ENCODE assay signal across 8 cellular contexts in genomic region chr5:89343666-89344065, GRCh38.
DNase-seq lines count a peak whose midpoint lies in the region; ATAC-seq, FAIRE-seq and TF ChIP-seq lines count a peak whose summit lies in the region.

No MANE protein-coding gene starts in this region.

- H3K9me3 Mint-ChIP-seq in IgD-negative memory B cell, result peaks cover 0 to 2% (median 0%) of the 10 kb centered on the region in 3 donors

- no peak for FAIRE-seq in urothelium cell line (lab: Jason Lieb, UNC)

- in situ Hi-C loops in brain microvascular endothelial cell (cut with HindIII; ENCODE audit: low pct_ligation_motif_present, low sequenced_read_pairs), result no loop called here

- peak overlapping the region in 2 of 3 donors; percentile 8 to 25 for H3K27ac Mint-ChIP-seq in IgD-negative memory B cell

- H3K4me3 ChIP-seq in brain microvascular endothelial cell (ENCODE audit: low read depth, low read length), result no peak overlapping the region

- no peak overlapping the region for H3K27ac ChIP-seq in brain microvascular endothelial cell

- no peaks in the 10 kb centered on the region for H3K27me3 Mint-ChIP-seq in IgD-negative memory B cell

- ATAC-seq in GM18498 (IDR thresholded peaks at IDR 0.05; ENCODE audit: unreplicated experiment), result peak; percentile 89
- ATAC-seq in GM21526 (IDR thresholded peaks at IDR 0.05; ENCODE audit: low FRiP score, unreplicated experiment), result peak; percentile 86

- TF ChIP-seq CTCF in brain microvascular endothelial cell (IDR thresholded peaks at IDR 0.05; ENCODE audit: low read depth, low read length, missing control alignments), result no peak

- H3K36me3 ChIP-seq in brain microvascular endothelial cell (replicated peaks), result no peaks in the 10 kb centered on the region

- H3K36me3 Mint-ChIP-seq in IgD-negative memory B cell, result no peaks in the 10 kb centered on the region

- H3K4me3 Mint-ChIP-seq in IgD-negative memory B cell, result peak overlapping the region in 3 of 4 donors; percentile 4 to 78 (median 19)

- DNase-seq in brain microvascular endothelial cell (peak; percentile 23), 8988T (no peak), mucosa of gallbladder (ENCODE audit: low spot score) (no peak), urothelium cell line (ENCODE audit: low spot score) (no peak)
- no peak for DNase-seq in effector CD8-positive, alpha-beta T cell (lab: John Stamatoyannopoulos, UW)

- H3K4me1 Mint-ChIP-seq in IgD-negative memory B cell, result peaks cover 20 to 26% (median 20%) of the 10 kb centered on the region in 3 donors

- no peaks in the 10 kb centered on the region for H3K27me3 ChIP-seq in brain microvascular endothelial cell (replicated peaks)
